ENCODE assay signal across 11 cellular contexts in genomic region chr21:14453339-14453738, GRCh38.
DNase-seq lines count a peak whose midpoint lies in the region; ATAC-seq and TF ChIP-seq lines count a peak whose summit lies in the region.
"Had no signal": no experiment of that assay in that cellular context is flagged by ENCODE, and none has a peak within 500 bp of the region (broad histone marks: within the 10 kb centered on the region; RNA-seq: fewer than 3 reads in every experiment).

No MANE protein-coding gene starts in this region.

- POLR2A ChIA-PET in WTC11 (lab: Charles Lee): no interaction called here

- H3K4me3 Mint-ChIP-seq in activated CD4-positive, alpha-beta T cell treated with anti-CD3 and anti-CD28 coated beads, Interleukin-2, amount 10 ng/mL, durations not matched to agents 24 days and 14 days: peak overlapping the region; percentile 40
- no peak overlapping the region for H3K4me3 Mint-ChIP-seq in WTC11
- H3K4me3 Mint-ChIP-seq: immature natural killer cell had no signal

- peaks cover 12% of the 10 kb centered on the region for H3K9me3 Mint-ChIP-seq in activated CD4-positive, alpha-beta T cell treated with anti-CD3 and anti-CD28 coated beads, Interleukin-2, amount 10 ng/mL, durations not matched to agents 24 days and 14 days
- no peaks in the 10 kb centered on the region for H3K9me3 Mint-ChIP-seq in WTC11

- no peak overlapping the region for H3K4me3 ChIP-seq in coronary artery
- H3K4me3 ChIP-seq: A549 had no signal

- H3K4me1 Mint-ChIP-seq in activated CD4-positive, alpha-beta T cell treated with anti-CD3 and anti-CD28 coated beads, Interleukin-2, amount 10 ng/mL, durations not matched to agents 24 days and 14 days: peaks cover 56% of the 10 kb centered on the region
- H3K4me1 Mint-ChIP-seq in WTC11: peaks cover 12% of the 10 kb centered on the region

- peak; percentile 82 for ATAC-seq in HG02571 (IDR thresholded peaks at IDR 0.05; ENCODE audit: unreplicated experiment)
- peak; percentile 85 for ATAC-seq in HG03565 (IDR thresholded peaks at IDR 0.05; ENCODE audit: unreplicated experiment)
- ATAC-seq in WTC11: no peak
- ATAC-seq: A549 had no signal

- intact Hi-C loops in activated CD4-positive, alpha-beta T cell treated with anti-CD3 and anti-CD28 coated beads, Interleukin-2, amount 10 ng/mL, durations not matched to agents 24 days and 14 days (cut with micrococcal nuclease): loop anchor here (2.0 to 5.0 kb wide), 4 partner anchors 33 to 285 kb away; partner anchors contain the start of gene SAMSN1

- peak overlapping the region; percentile 87 for H3K27ac Mint-ChIP-seq in activated CD4-positive, alpha-beta T cell treated with anti-CD3 and anti-CD28 coated beads, Interleukin-2, amount 10 ng/mL, durations not matched to agents 24 days and 14 days
- H3K27ac Mint-ChIP-seq in WTC11: no peak overlapping the region

- TF ChIP-seq CTCF in coronary artery (IDR thresholded peaks at IDR 0.05) (no peak), WTC11 (IDR thresholded peaks at IDR 0.05) (no peak)

- CTCF ChIA-PET in WTC11 (lab: Charles Lee): interaction anchor here (1.2 to 1.4 kb wide), 2 partner anchors 285 to 1100 kb away, joined by 3 to 4 read pairs; no protein-coding TSS in a partner anchor

- peaks cover 8% of the 10 kb centered on the region for H3K36me3 Mint-ChIP-seq in activated CD4-positive, alpha-beta T cell treated with anti-CD3 and anti-CD28 coated beads, Interleukin-2, amount 10 ng/mL, durations not matched to agents 24 days and 14 days (ENCODE audit: low read depth)
- H3K36me3 Mint-ChIP-seq in WTC11: no peaks in the 10 kb centered on the region

- no peaks in the 10 kb centered on the region for H3K27me3 Mint-ChIP-seq in activated CD4-positive, alpha-beta T cell treated with anti-CD3 and anti-CD28 coated beads, Interleukin-2, amount 10 ng/mL, durations not matched to agents 24 days and 14 days
- H3K27me3 Mint-ChIP-seq in WTC11 (ENCODE audit: low read depth): no peaks in the 10 kb centered on the region

- peak; percentile 78 for DNase-seq in activated CD4-positive, alpha-beta T cell treated with anti-CD3 and anti-CD28 coated beads, Interleukin-2, amount 10 ng/mL, durations not matched to agents 24 days and 14 days
- DNase-seq in activated CD4-positive, alpha-beta T cell treated with anti-CD3 and anti-CD28 coated beads for 4 hours: no peak
- DNase-seq in retina: peak; percentile 11
- DNase-seq in coronary artery (ENCODE audit: low spot score): no peak
- DNase-seq in WTC11 (ENCODE audit: low spot score): no peak
- no peak for DNase-seq in activated effector memory CD4-positive, alpha-beta T cell treated with anti-CD3 and anti-CD28 coated beads, Interleukin-2, amount 50 U/mL, for 16 hours
- DNase-seq: NCI-H2081 had no signal

- H3K27ac ChIP-seq in coronary artery: no peak overlapping the region
- H3K27ac ChIP-seq: A549 had no signal

TF ChIP-seq in WTC11, 78 proteins besides CTCF, POLR2A, EP300 and RAD21:
- TF ChIP-seq TEAD1 (CRISPR knock-in tag; IDR thresholded peaks at IDR 0.05) (no peak), USF1 (CRISPR knock-in tag; IDR thresholded peaks at IDR 0.05) (no peak), MLX (CRISPR knock-in tag; IDR thresholded peaks at IDR 0.05) (no peak), SMAD4 (CRISPR knock-in tag; IDR thresholded peaks at IDR 0.05) (no peak), OVOL2 (CRISPR knock-in tag; IDR thresholded peaks at IDR 0.05; ENCODE audit: borderline replicate concordance) (no peak), IRF1 (CRISPR knock-in tag; IDR thresholded peaks at IDR 0.05) (no peak), AFF4 (CRISPR knock-in tag; IDR thresholded peaks at IDR 0.05; ENCODE audit: borderline replicate concordance) (no peak), ZBTB21 (CRISPR knock-in tag; IDR thresholded peaks at IDR 0.05; ENCODE audit: borderline replicate concordance) (no peak), NFE2L1 (CRISPR knock-in tag; IDR thresholded peaks at IDR 0.05) (no peak)

Comparison
In these comparisons a context has a peak if more than half of its experiments do, and no peak if none do; other contexts are left out.
1. DNase-seq: peak in activated CD4-positive, alpha-beta T cell treated with anti-CD3 and anti-CD28 coated beads, Interleukin-2, amount 10 ng/mL, durations not matched to agents 24 days and 14 days (single experiment) and retina (single experiment); none in activated CD4-positive, alpha-beta T cell treated with anti-CD3 and anti-CD28 coated beads for 4 hours (0 of 2), coronary artery (single experiment), WTC11 (single experiment) and activated effector memory CD4-positive, alpha-beta T cell treated with anti-CD3 and anti-CD28 coated beads, Interleukin-2, amount 50 U/mL, for 16 hours (single experiment).